In genomic region chr17:79393358-79394038, GRCh38 we compare ENCODE assay signal across 8 cellular contexts.
DNase-seq lines count a peak whose midpoint lies in the region; ATAC-seq and TF ChIP-seq lines count a peak whose summit lies in the region.

No MANE protein-coding gene starts in this region.

- no peaks in the 10 kb centered on the region for H3K36me3 ChIP-seq in adipocyte (ENCODE audit: control insufficient read depth, insufficient read depth, low read length, severe bottlenecking)
- no peaks in the 10 kb centered on the region for H3K36me3 ChIP-seq in heart right ventricle
- H3K36me3 ChIP-seq in psoas muscle (ENCODE audit: insufficient read depth in 1 of 2, low read depth in 1 of 2), result no peaks in the 10 kb centered on the region

- POLR2A ChIA-PET in T-cell (lab: Charles Lee), result no interaction called here

- DNase-seq in GM12865 (ENCODE audit: low read depth), result peak; percentile 61
- peak; percentile 62 for DNase-seq in NCI-H1092 treated with DMSO at 0.1 percent for 48 hours (lab: John Stamatoyannopoulos, UW)
- DNase-seq in T-cell, result peak in 33 of 34 experiments; percentile 17 to 67 (median 52)
- DNase-seq in adipocyte (ENCODE audit: low read depth), result peak; percentile 86
- peak; percentile 74 to 83 for DNase-seq in heart right ventricle
- peak; percentile 81 to 89 for DNase-seq in psoas muscle

- H3K9me3 ChIP-seq in adipocyte (ENCODE audit: control insufficient read depth, low read length) (no peaks in the 10 kb centered on the region), heart right ventricle (no peaks in the 10 kb centered on the region), psoas muscle (no peaks in the 10 kb centered on the region)

- H3K27me3 ChIP-seq in adipocyte (replicated peaks; ENCODE audit: control insufficient read depth, insufficient read depth, low read length) (peaks cover 67% of the 10 kb centered on the region), heart right ventricle (peaks cover 0 to 99% (median 90%) of the 10 kb centered on the region in 7 donors), psoas muscle (ENCODE audit: insufficient read depth in 3 of 3, low read length in 2 of 3) (peaks cover 0 to 82% (median 28%) of the 10 kb centered on the region in 3 donors)

- CTCF ChIA-PET in T-cell (lab: Charles Lee), result interaction anchor here in 1 of 2 donors (1.3 to 2.4 kb wide), 2 partner anchors 12 to 328 kb away, joined by 4 to 9 read pairs; no protein-coding TSS in a partner anchor

- H3K4me3 Mint-ChIP-seq in T-cell, result no peak overlapping the region

- H3K4me3 ChIP-seq in GM12865 (ENCODE audit: low read depth, low read length) (no peak overlapping the region), adipocyte (ENCODE audit: low read length) (no peak overlapping the region), heart right ventricle (no peak overlapping the region), psoas muscle (no peak overlapping the region)

- no peak overlapping the region for H3K27ac Mint-ChIP-seq in T-cell

- ATAC-seq in T-cell (replicated peaks in 1 of 4) (peak; percentile 52 to 72 (median 62)), heart right ventricle (peak; percentile 72 to 87 (median 80)), psoas muscle (peak; percentile 73 to 87 (median 82)), HG03457 (IDR thresholded peaks at IDR 0.05; ENCODE audit: unreplicated experiment) (no peak), GM19395 (IDR thresholded peaks at IDR 0.05; ENCODE audit: unreplicated experiment) (no peak)

- H3K4me1 ChIP-seq in adipocyte (ENCODE audit: control insufficient read depth, insufficient read depth, low read length) (no peaks in the 10 kb centered on the region), heart right ventricle (peaks cover 0 to 3% (median 0%) of the 10 kb centered on the region in 9 donors), psoas muscle (no peaks in the 10 kb centered on the region)

- WGBS in heart right ventricle, 2 donors, result 43 to 46% methylated on average over 30 of the region's 30 CpGs
- 41 to 43% (median 42%) methylated on average over 30 of the region's 30 CpGs for WGBS in psoas muscle, 3 donors

- H3K9ac ChIP-seq in adipocyte (ENCODE audit: low read length), result no peak overlapping the region

- H3K9me3 Mint-ChIP-seq in T-cell, result no peaks in the 10 kb centered on the region

- intact Hi-C loops in heart right ventricle (cut with DNase I), result loop anchor here (1.0 to 10.0 kb wide), 16 partner anchors 206 to 409 kb away; partner anchors contain the start of gene C1QTNF1 (in 1 of the 10)
- intact Hi-C loops in psoas muscle (cut with DNase I), result loop anchor here (1.0 to 5.0 kb wide), 6 partner anchors 86 to 326 kb away; no protein-coding TSS in a partner anchor

- H3K36me3 Mint-ChIP-seq in T-cell, result no peaks in the 10 kb centered on the region

- TF ChIP-seq CTCF in GM12865 (IDR thresholded peaks at IDR 0.05; ENCODE audit: insufficient read depth, low read depth, low read length, missing control alignments) (peak; percentile 97), heart right ventricle (IDR thresholded peaks at IDR 0.05) (peak; percentile 74 to 94 (median 91)), psoas muscle (IDR thresholded peaks at IDR 0.05) (peak; percentile 85)

- peaks cover 0 to 8% (median 0%) of the 10 kb centered on the region in 3 donors for H3K4me1 Mint-ChIP-seq in T-cell

- H3K27me3 Mint-ChIP-seq in T-cell, result peaks cover 44 to 67% of the 10 kb centered on the region in 2 donors

- H3K27ac ChIP-seq in heart right ventricle (no peak overlapping the region), psoas muscle (no peak overlapping the region)

Comparison
In these comparisons a context has a peak if more than half of its experiments do, and no peak if none do; other contexts are left out.
1. ATAC-seq: peak in T-cell (4 of 4), heart right ventricle (8 of 8) and psoas muscle (4 of 4); none in HG03457 (single experiment) and GM19395 (single experiment).
2. Peak in every context shown above with its lines, with median percentiles within 50 percentile points of each other: DNase-seq and CTCF ChIP-seq.